ENCODE assay signal across 24 cellular contexts in genomic region chr15:51265037-51265555, GRCh38.
"Had no signal": no experiment of that assay in that cellular context is flagged by ENCODE, and none has a peak within 500 bp of the region (broad histone marks: within the 10 kb centered on the region; RNA-seq: fewer than 3 reads in every experiment).

No MANE protein-coding gene starts in this region.

- H3K27me3 ChIP-seq: adrenal gland had no signal

- DNase-seq: activated B cell treated with CpG ODN at 0.5 μM for 24 hours; activated CD4-positive, alpha-beta T cell treated with anti-CD3 and anti-CD28 coated beads for 1 hour; activated CD4-positive, alpha-beta T cell treated with anti-CD3 and anti-CD28 coated beads, Interleukin-2, amount 10 ng/mL, durations not matched to agents 24 days and 14 days; activated CD4-positive, alpha-beta T cell treated with anti-CD3 and anti-CD28 coated beads, Interleukin-2, amount 50 U/mL, for 48 hours; activated CD8-positive, alpha-beta memory T cell treated with anti-CD3 and anti-CD28 coated beads, Interleukin-2, amount 10 ng/mL, durations not matched to agents 7 days and 5 days; activated effector memory CD4-positive, alpha-beta T cell treated with Interleukin-2 at 50 U/mL for 16 hours; activated naive CD4-positive, alpha-beta T cell treated with anti-CD3 and anti-CD28 coated beads for 36 hours; activated naive CD8-positive, alpha-beta T cell treated with anti-CD3 and anti-CD28 coated beads for 36 hours; activated T-cell treated with anti-CD3 and anti-CD28 coated beads, Interleukin-2, amount 50 U/mL, for 24 hours; adrenal gland; anterior cingulate cortex; Karpas-422; NCI-H1105 treated with DMSO at 0.1 percent for 48 hours; NCI-H146; NCI-H187 treated with DMSO at 0.1 percent for 48 hours; NCI-H2081 treated with DMSO at 0.1 percent for 48 hours; NCI-H446; NCI-H524; PC-3; SHP77; T-helper 17 cell; T-helper 9 cell had no signal

- H3K36me3 ChIP-seq: adrenal gland, SJSA1 had no signal

- H3K27ac ChIP-seq: adrenal gland, SJSA1 had no signal

- H3K9me3 ChIP-seq: adrenal gland, SJSA1 had no signal

- H3K4me3 ChIP-seq: adrenal gland, K562, SJSA1 had no signal
